ENCODE assay signal across 16 cellular contexts in the genomic region with DNA sequence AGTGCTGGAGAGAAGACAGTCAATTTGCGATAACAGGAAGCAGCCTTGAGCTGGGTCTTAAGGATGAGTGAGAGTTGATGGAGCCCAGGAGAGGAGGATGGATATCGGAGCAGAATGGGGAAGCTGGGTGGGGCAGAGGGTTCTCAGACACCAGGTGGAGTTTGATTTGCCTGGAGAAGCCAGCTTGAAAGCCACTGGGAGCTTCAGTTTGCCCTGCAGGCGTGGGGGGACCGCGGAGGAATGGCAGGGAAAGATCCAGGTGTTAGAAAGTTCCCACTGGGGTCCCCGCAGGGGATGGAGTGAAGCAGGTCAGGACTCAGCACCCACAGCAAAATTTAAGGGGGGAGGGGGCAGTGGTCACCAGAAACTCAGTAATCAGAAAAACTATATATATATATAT. TPM values are rescaled to one million over a fixed set of nuclear protein-coding genes. Genes with fewer than 3 reads are reported as not detected.
DNase-seq lines count a peak whose midpoint lies in the region; ATAC-seq and TF ChIP-seq lines count a peak whose summit lies in the region.
"Had no signal": no experiment of that assay in that cellular context is flagged by ENCODE, and none has a peak within 500 bp of the region (broad histone marks: within the 10 kb centered on the region; RNA-seq: fewer than 3 reads in every experiment).

No MANE protein-coding gene starts in this region.

- DNase-seq in A673 (ENCODE audit: low spot score) (no peak), NCI-H526 treated with DMSO at 0.1 percent for 48 hours (lab: John Stamatoyannopoulos, UW) (peak; percentile 35), fibroblast of villous mesenchyme (ENCODE audit: low read depth) (no peak), posterior vena cava (ENCODE audit: low spot score) (peak; percentile 58), GOT3 (lab: John Stamatoyannopoulos, UW) (no peak)
- DNase-seq in stimulated activated CD4-positive, alpha-beta T cell treated with anti-CD3 and anti-CD28 coated beads, Interleukin-4, amount 100 ng/mL, for 24 hours: no peak
- DNase-seq: activated CD4-positive, CD25-positive, alpha-beta regulatory T cell treated with anti-CD3 and anti-CD28 coated beads, Interleukin-2, amount 50 U/mL, for 72 hours; activated naive CD8-positive, alpha-beta T cell treated with anti-CD3 and anti-CD28 coated beads, Interleukin-2, amount 10 ng/mL, durations not matched to agents 7 days and 5 days; Karpas-422; NCI-H187 treated with DMSO at 0.1 percent for 48 hours; NCI-H524 had no signal

- peak overlapping the region; percentile 64 for H3K4me3 ChIP-seq in A673 (ENCODE audit: low read depth, low read length, poor library complexity, severe bottlenecking)
- peak overlapping the region; percentile 69 for H3K4me3 ChIP-seq in fibroblast of villous mesenchyme (ENCODE audit: low read depth, low read length)
- H3K4me3 ChIP-seq: mucosa of descending colon had no signal

- intact Hi-C loops in A673 (cut with micrococcal nuclease; ENCODE audit: unreplicated experiment): no loop called here
- intact Hi-C loops in posterior vena cava (cut with DNase I): no loop called here

- no peaks in the 10 kb centered on the region for H3K27me3 ChIP-seq in A673 (replicated peaks; ENCODE audit: insufficient read depth, low read depth, low read length, poor library complexity)

- peaks cover 27% of the 10 kb centered on the region for H3K4me1 ChIP-seq in A673 (ENCODE audit: insufficient read depth, low read length, poor library complexity, severe bottlenecking)

- peak overlapping the region; percentile 97 for H3K27ac ChIP-seq in A673 (ENCODE audit: low read depth, low read length, poor library complexity, severe bottlenecking)

- TF ChIP-seq CTCF in A673 (conservative IDR thresholded peaks at IDR 0.05; ENCODE audit: low read depth, low read length) (no peak), fibroblast of villous mesenchyme (IDR thresholded peaks at IDR 0.05; ENCODE audit: insufficient read depth, low read depth, low read length) (no peak)

- ATAC-seq in HG02885 (IDR thresholded peaks at IDR 0.05; ENCODE audit: poor library complexity, unreplicated experiment): no peak
- ATAC-seq in GM19452 (IDR thresholded peaks at IDR 0.05; ENCODE audit: unreplicated experiment): no peak

- POLR2A ChIA-PET in A673 (lab: Charles Lee; ENCODE audit: low non-redundant PET): interaction anchor here (0.6 to 1.0 kb wide), 2 partner anchors 10 to 24 kb away, joined by 3 to 6 read pairs; partner anchors contain the start of gene LENG9

- CTCF ChIA-PET in A673 (lab: Charles Lee): no interaction called here

- H3K9me3 ChIP-seq in A673 (ENCODE audit: low read depth, low read length, poor library complexity, severe bottlenecking): no peaks in the 10 kb centered on the region
- H3K9me3 ChIP-seq: mucosa of descending colon had no signal

- H3K36me3 ChIP-seq in A673 (ENCODE audit: insufficient read depth, low read length, poor library complexity, severe bottlenecking): no peaks in the 10 kb centered on the region

- no TSS peak for BruUV-seq in A673 (replicated peaks; lab: Mats Ljungman, UMichigan)

RNA-seq across cellular contexts. Expression of gene CDC42EP5, which starts 0.9 kb away (rescaled TPM):
- 111 and 119 TPM in 2 replicates for total RNA-seq in A673 (2021)
- 12.5 and 29.0 TPM in 2 replicates for total RNA-seq in fibroblast of villous mesenchyme
- total RNA-seq in posterior vena cava: 10 to 100 TPM; 24.8 to 25.7 TPM
- total RNA-seq: activated naive CD8-positive, alpha-beta T cell treated with anti-CD3 and anti-CD28 coated beads, Interleukin-2, amount 10 ng/mL, durations not matched to agents 7 days and 5 days; T-helper 1 cell treated with Interleukin-12 subunit alpha and Interleukin-12 subunit beta and Interleukin-4 antibody, amounts not matched to agents 30 ng/mL and 1 ng/mL, for 36 hours had no signal

RNA-seq across cellular contexts. Expression of gene LENG9, which starts 10.4 kb away (rescaled TPM):
- total RNA-seq in A673 (2021) (4.2 and 4.3 TPM in 2 replicates), fibroblast of villous mesenchyme (5.2 and 7.1 TPM in 2 replicates), posterior vena cava (1 to 10 TPM; 4.2 to 5.1 TPM)

RNA-seq across cellular contexts. Expression of gene LENG8, which starts 25.0 kb away (rescaled TPM):
- total RNA-seq in A673 (2021) (129 and 149 TPM in 2 replicates), fibroblast of villous mesenchyme (39.7 and 40.6 TPM in 2 replicates), posterior vena cava (100 to 1,000 TPM; 113 to 140 TPM)

RNA-seq across cellular contexts. Expression of gene LAIR2, which starts 28.6 kb away (rescaled TPM):
- total RNA-seq in A673 (2021) (not detected in 2 replicates), fibroblast of villous mesenchyme (not detected in 2 replicates), posterior vena cava (not detected)
- total RNA-seq: mucosa of descending colon, renal cortical epithelial cell had no signal

RNA-seq across cellular contexts. Expression of gene TTYH1, which starts 58.7 kb away (rescaled TPM):
- total RNA-seq in A673 (2021) (3.0 and 3.2 TPM in 2 replicates), fibroblast of villous mesenchyme (not detected in 2 replicates), posterior vena cava (1 to 10 TPM in 1 of 2 donors, under 1 TPM in 1; 0.60 to 1.4 TPM)
- total RNA-seq: renal cortical epithelial cell had no signal

Comparison
In these comparisons a context has a peak if more than half of its experiments do, and no peak if none do; other contexts are left out.
1. DNase-seq: peak in NCI-H526 treated with DMSO at 0.1 percent for 48 hours (single experiment) and posterior vena cava (single experiment); none in A673 (single experiment), fibroblast of villous mesenchyme (single experiment), GOT3 (single experiment) and stimulated activated CD4-positive, alpha-beta T cell treated with anti-CD3 and anti-CD28 coated beads, Interleukin-4, amount 100 ng/mL, for 24 hours (single experiment).